ENCODE assay signal across 21 cellular contexts in genomic region chr5:102766295-102767090, GRCh38. TPM values are rescaled to one million over a fixed set of nuclear protein-coding genes. Genes with fewer than 3 reads are reported as not detected.
DNase-seq lines count a peak whose midpoint lies in the region; ATAC-seq, FAIRE-seq and TF ChIP-seq lines count a peak whose summit lies in the region.
"Had no signal": no experiment of that assay in that cellular context is flagged by ENCODE, and none has a peak within 500 bp of the region (broad histone marks: within the 10 kb centered on the region; RNA-seq: fewer than 3 reads in every experiment).

No MANE protein-coding gene starts in this region.

- H3K4me2 ChIP-seq in neural progenitor cell, result no peak overlapping the region
- H3K4me2 ChIP-seq: PC-9 had no signal

- peak overlapping the region; percentile 79 for H3K27ac Mint-ChIP-seq in activated T-cell treated with anti-CD3 and anti-CD28 coated beads, Interleukin-2, amount 50 U/mL, for 24 hours
- H3K27ac Mint-ChIP-seq in WTC11 (no peak overlapping the region), neural progenitor cell (peak overlapping the region; percentile 78)

- H3K9me3 ChIP-seq in neural progenitor cell (ENCODE audit: low read depth), result no peaks in the 10 kb centered on the region
- H3K9me3 ChIP-seq: BE2C had no signal

- H2AFZ ChIP-seq in neural progenitor cell (replicated peaks), result no peak overlapping the region
- H2AFZ ChIP-seq: PC-9 had no signal

- FAIRE-seq in GM12891 (lab: Jason Lieb, UNC), result peak; percentile 16
- FAIRE-seq: D721Med, H1 had no signal

- no peaks in the 10 kb centered on the region for H3F3A ChIP-seq in neural progenitor cell (ENCODE audit: low read depth)

- H3K4me1 Mint-ChIP-seq in activated T-cell treated with anti-CD3 and anti-CD28 coated beads, Interleukin-2, amount 50 U/mL, for 24 hours (ENCODE audit: low read depth), result peaks cover 56% of the 10 kb centered on the region
- H3K4me1 Mint-ChIP-seq in WTC11 (peaks cover 35% of the 10 kb centered on the region), neural progenitor cell (peaks cover 48% of the 10 kb centered on the region)

- CTCF ChIA-PET in WTC11 (lab: Charles Lee), result interaction anchor here (1.0 to 1.3 kb wide), 2 partner anchors 14 to 85 kb away, joined by 3 to 4 read pairs; no protein-coding TSS in a partner anchor

- no peak overlapping the region for H3K4me3 Mint-ChIP-seq in activated T-cell treated with anti-CD3 and anti-CD28 coated beads, Interleukin-2, amount 50 U/mL, for 24 hours
- no peak overlapping the region for H3K4me3 Mint-ChIP-seq in WTC11
- H3K4me3 Mint-ChIP-seq in neural progenitor cell, result peak overlapping the region; percentile 61

- H3K9ac ChIP-seq in neural progenitor cell, result no peak overlapping the region

- peaks cover 22% of the 10 kb centered on the region for H3K36me3 Mint-ChIP-seq in activated T-cell treated with anti-CD3 and anti-CD28 coated beads, Interleukin-2, amount 50 U/mL, for 24 hours (ENCODE audit: low read depth)
- H3K36me3 Mint-ChIP-seq in WTC11, result no peaks in the 10 kb centered on the region
- H3K36me3 Mint-ChIP-seq in neural progenitor cell, result peaks cover 30% of the 10 kb centered on the region

- POLR2A ChIA-PET in WTC11 (lab: Charles Lee), result interaction anchor here (1.0 kb wide), 1 partner anchor 11 kb away, joined by 4 read pairs; no protein-coding TSS in a partner anchor

- no peak for TF ChIP-seq POLR2A in GM12891 (IDR thresholded peaks at IDR 0.05; ENCODE audit: low read depth, low read length)

- DNase-seq in activated T-cell treated with anti-CD3 and anti-CD28 coated beads, Interleukin-2, amount 50 U/mL, for 24 hours, result no peak
- DNase-seq in activated T-cell treated with anti-CD3 and anti-CD28 coated beads for 4 hours (no peak), GM12891 (ENCODE audit: insufficient read length, low spot score) (no peak), WTC11 (ENCODE audit: low spot score) (no peak), neural progenitor cell (ENCODE audit: low spot score) (no peak)
- DNase-seq: BE2C, DMS53, GDM1, Kasumi-1, NCI-H1694, NCI-H2081 treated with DMSO at 0.1 percent for 48 hours, NCI-H446, NCI-H526, PC-9, RPMI8226, SHP77 had no signal

- no peaks in the 10 kb centered on the region for H4K20me1 ChIP-seq in neural progenitor cell (ENCODE audit: low read depth)

- H3K79me2 ChIP-seq in neural progenitor cell (ENCODE audit: low read depth), result peaks cover 42% of the 10 kb centered on the region

- no peaks in the 10 kb centered on the region for H3K27me3 ChIP-seq in neural progenitor cell
- H3K27me3 ChIP-seq: BE2C had no signal

- ATAC-seq in WTC11 (peak; percentile 22; the same call in 1 of the 2 replicates), GM21526 (IDR thresholded peaks at IDR 0.05; ENCODE audit: low FRiP score, unreplicated experiment) (no peak), HG03135 (IDR thresholded peaks at IDR 0.05; ENCODE audit: unreplicated experiment) (no peak)

- H3K36me3 ChIP-seq in neural progenitor cell, result no peaks in the 10 kb centered on the region
- H3K36me3 ChIP-seq: BE2C had no signal

- H3K4me3 ChIP-seq in neural progenitor cell, result no peak overlapping the region
- H3K4me3 ChIP-seq: PC-9, SK-N-MC had no signal

- H3K9me3 Mint-ChIP-seq in activated T-cell treated with anti-CD3 and anti-CD28 coated beads, Interleukin-2, amount 50 U/mL, for 24 hours, result no peaks in the 10 kb centered on the region
- no peaks in the 10 kb centered on the region for H3K9me3 Mint-ChIP-seq in WTC11
- peaks cover 10% of the 10 kb centered on the region for H3K9me3 Mint-ChIP-seq in neural progenitor cell

- H3K27ac ChIP-seq in neural progenitor cell, result peak overlapping the region; percentile 17
- H3K27ac ChIP-seq: PC-9, SK-N-MC had no signal

- no peaks in the 10 kb centered on the region for H3K27me3 Mint-ChIP-seq in activated T-cell treated with anti-CD3 and anti-CD28 coated beads, Interleukin-2, amount 50 U/mL, for 24 hours
- H3K27me3 Mint-ChIP-seq in WTC11 (ENCODE audit: low read depth), result no peaks in the 10 kb centered on the region
- no peaks in the 10 kb centered on the region for H3K27me3 Mint-ChIP-seq in neural progenitor cell (ENCODE audit: insufficient read depth, low read depth)

- TF ChIP-seq CTCF in WTC11 (IDR thresholded peaks at IDR 0.05) (no peak), neural progenitor cell (IDR thresholded peaks at IDR 0.05) (no peak)

- peaks cover 39% of the 10 kb centered on the region for H3K4me1 ChIP-seq in neural progenitor cell

TF ChIP-seq in GM12891, 5 proteins besides CTCF, POLR2A, EP300 and RAD21:
- TF ChIP-seq POU2F2 (IDR thresholded peaks at IDR 0.05; ENCODE audit: low read depth, low read length), result no peak
- TF ChIP-seq POLR2AphosphoS5 (IDR thresholded peaks at IDR 0.05; ENCODE audit: low read depth, low read length), result no peak
- TF ChIP-seq PAX5 (IDR thresholded peaks at IDR 0.05; ENCODE audit: insufficient read depth, low read length, severe bottlenecking), result no peak
- TF ChIP-seq SPI1 (IDR thresholded peaks at IDR 0.05; ENCODE audit: low read depth, low read length), result no peak
- TF ChIP-seq TAF1 (IDR thresholded peaks at IDR 0.05; ENCODE audit: low read depth, low read length), result no peak

TF ChIP-seq in WTC11, 78 proteins besides CTCF, POLR2A, EP300 and RAD21:
- no peak for TF ChIP-seq ETV6 (CRISPR knock-in tag; IDR thresholded peaks at IDR 0.05)

RNA-seq across cellular contexts. Expression of gene PAM, which starts 11.4 kb away (rescaled TPM):
- polyA plus RNA-seq in GM12891 (2012; ENCODE audit: low read depth, missing spikeins), result 20.7 TPM
- 52.3 to 71.8 TPM (median 71.0 TPM) in 3 replicates for total RNA-seq in WTC11 (2021)
- total RNA-seq in neural progenitor cell (ENCODE audit: low replicate concordance), result 157 and 246 TPM in 2 replicates
